Comparison of ENCODE assay signal across 10 cellular contexts in genomic region chr22:22099833-22100812, GRCh38.
DNase-seq lines count a peak whose midpoint lies in the region; ATAC-seq, FAIRE-seq and TF ChIP-seq lines count a peak whose summit lies in the region.
"Had no signal": no experiment of that assay in that cellular context is flagged by ENCODE, and none has a peak within 500 bp of the region (broad histone marks: within the 10 kb centered on the region; RNA-seq: fewer than 3 reads in every experiment).

No MANE protein-coding gene starts in this region.

- H3K27ac ChIP-seq in foreskin keratinocyte (no peak overlapping the region), pancreas (no peak overlapping the region)

- H3K9me3 ChIP-seq in pancreas = no peaks in the 10 kb centered on the region

- 67 to 69% methylated on average over 11 of the region's 11 CpGs for WGBS in pancreas, 2 donors

- no peaks in the 10 kb centered on the region for H3K36me3 ChIP-seq in pancreas

- DNase-seq in AG09319 (ENCODE audit: extremely low read depth, low read depth) (no peak), GM18507 (ENCODE audit: extremely low spot score, insufficient read length, low read depth) (no peak), RPMI8226 (peak; percentile 4), foreskin keratinocyte (no peak), pancreas (no peak), NCI-H2081 (lab: John Stamatoyannopoulos, UW) (no peak), KG1 (lab: John Stamatoyannopoulos, UW) (no peak)
- no peak for DNase-seq in stimulated activated naive CD4-positive, alpha-beta T cell treated with Interleukin-2 at 50 U/mL for 16 hours (lab: John Stamatoyannopoulos, UW)
- DNase-seq: DMS79 treated with DMSO at 0.1 percent for 48 hours, NCI-H510A treated with DMSO at 0.1 percent for 48 hours had no signal

- intact Hi-C loops in pancreas (cut with DNase I) = no loop called here

- H3K4me1 ChIP-seq in foreskin keratinocyte (no peaks in the 10 kb centered on the region), pancreas (no peaks in the 10 kb centered on the region)

- ATAC-seq in foreskin keratinocyte = peak; percentile 48
- ATAC-seq in pancreas = no peak

- FAIRE-seq in GM18507 (lab: Jason Lieb, UNC) (peak; percentile 41), pancreas (lab: Jason Lieb, UNC) (no peak)

- H3K4me3 ChIP-seq in pancreas = no peak overlapping the region

- TF ChIP-seq CTCF in AG09319 (IDR thresholded peaks at IDR 0.05; ENCODE audit: low read depth, low read length) (peak; percentile 25), foreskin keratinocyte (conservative IDR thresholded peaks at IDR 0.05) (peak; percentile 61), pancreas (IDR thresholded peaks at IDR 0.05) (no peak)

- H3K27me3 ChIP-seq in foreskin keratinocyte (peaks cover 17% of the 10 kb centered on the region), pancreas (no peaks in the 10 kb centered on the region)

Comparison
In these comparisons a context has a peak if more than half of its experiments do, and no peak if none do; other contexts are left out.
1. CTCF ChIP-seq: peak in AG09319 (single experiment) and foreskin keratinocyte (single experiment); none in pancreas (0 of 4).